9 cellular contexts compared by ENCODE assay signal in the genomic region with DNA sequence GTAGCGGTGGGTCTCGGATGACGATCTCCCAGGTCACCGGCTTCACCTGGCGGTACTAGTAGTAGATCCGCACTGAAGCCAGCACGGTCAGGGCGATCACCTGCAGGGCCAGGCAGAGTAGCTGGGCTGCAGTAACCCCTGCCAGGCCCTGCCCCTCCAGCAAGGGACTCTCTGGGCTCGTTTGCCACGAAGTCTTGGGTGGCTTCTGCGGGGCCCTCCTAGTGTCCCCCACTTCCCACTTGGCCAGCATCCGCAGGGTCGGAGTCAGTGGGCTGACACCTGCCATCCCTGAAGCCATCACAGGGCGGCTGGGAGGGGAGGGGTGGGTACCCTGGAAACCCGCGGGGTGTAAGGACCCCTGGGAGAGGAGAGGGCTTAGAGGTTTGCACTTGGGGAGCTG.
"Had no signal": no experiment of that assay in that cellular context is flagged by ENCODE, and none has a peak within 500 bp of the region (broad histone marks: within the 10 kb centered on the region; RNA-seq: fewer than 3 reads in every experiment).

No MANE protein-coding gene starts in this region.

- H3K4me3 ChIP-seq: GM23248, GM23338, HAP-1 had no signal

- H3K4me1 ChIP-seq: HAP-1 had no signal

- ATAC-seq: GM23338, HCT116 had no signal

- H3K36me3 ChIP-seq: HAP-1 had no signal

- H3K27ac ChIP-seq: GM23248 had no signal

- DNase-seq: GM23248, GOT3, H7, H9, HCEC 1CT, HFFc6 had no signal

- H3K9me3 ChIP-seq: HAP-1 had no signal
